24 cellular contexts compared by ENCODE assay signal in the genomic region with DNA sequence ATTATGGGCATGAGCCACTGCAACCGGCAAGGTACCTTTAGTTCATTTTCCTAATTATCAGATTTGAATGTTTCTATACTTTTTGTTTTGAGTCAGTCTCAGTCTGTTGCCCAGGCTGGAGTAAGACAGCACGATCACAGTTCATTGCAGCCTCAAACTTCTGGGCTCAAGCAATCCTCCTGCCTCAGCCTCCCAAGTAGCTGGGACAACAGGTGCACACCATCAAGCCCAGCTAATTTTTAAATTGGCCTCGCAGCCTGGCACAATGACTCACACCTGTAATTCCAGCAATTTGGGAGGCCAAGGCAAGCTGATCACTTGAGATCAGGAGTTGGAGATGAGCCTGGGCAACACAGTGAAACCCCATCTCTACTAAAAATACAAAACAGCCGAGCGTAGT. TPM values are rescaled to one million over a fixed set of nuclear protein-coding genes. Genes with fewer than 3 reads are reported as not detected.
A peak's percentile ranks its signal among the peaks of the same experiment; 100 is the strongest.
DNase-seq lines count a peak whose midpoint lies in the region; ATAC-seq, FAIRE-seq and TF ChIP-seq lines count a peak whose summit lies in the region.
"Had no signal": no experiment of that assay in that cellular context is flagged by ENCODE, and none has a peak within 500 bp of the region (broad histone marks: within the 10 kb centered on the region; RNA-seq: fewer than 3 reads in every experiment).

No MANE protein-coding gene starts in this region.

- H2BK5ac ChIP-seq in H9 (ENCODE audit: insufficient read length, low read length) (no peak overlapping the region), trophoblast cell (ENCODE audit: low read depth, low read length, poor library complexity) (no peak overlapping the region)

- H3K14ac ChIP-seq in H9 (ENCODE audit: insufficient read depth, low read length) = no peak overlapping the region
- no peak overlapping the region for H3K14ac ChIP-seq in trophoblast cell (ENCODE audit: low read length)

- H4K20me1 ChIP-seq in HepG2 (ENCODE audit: insufficient read depth, low read length) (peaks cover 75% of the 10 kb centered on the region), H9 (ENCODE audit: control insufficient read depth, insufficient read depth, insufficient read length) (no peaks in the 10 kb centered on the region)

- DNase-seq in HepG2 (ENCODE audit: low spot score) = no peak
- no peak for DNase-seq in right lobe of liver
- DNase-seq in H9 = no peak
- no peak for DNase-seq in trophoblast cell
- no peak for DNase-seq in immature natural killer cell
- DNase-seq: 8988T; ACHN; BE2C; Caco-2; Calu3; CD4-positive, alpha-beta T cell; CD8-positive, alpha-beta T cell; DMS79 treated with DMSO at 0.1 percent for 48 hours; GF-D8 had no signal

- H3K36me3 Mint-ChIP-seq in H9 (ENCODE audit: insufficient read depth in 1 of 3, low read depth in 3 of 3) = peaks cover 1 to 24% (median 11%) of the 10 kb centered on the region in 3 experiments; a peak in 5 of 7 replicates
- peaks cover 0 to 8% (median 0%) of the 10 kb centered on the region in 3 donors for H3K36me3 Mint-ChIP-seq in immature natural killer cell

- H2AFZ ChIP-seq in HepG2 (ENCODE audit: low read length) = no peak overlapping the region
- no peak overlapping the region for H2AFZ ChIP-seq in H9 (ENCODE audit: low read length)
- no peak overlapping the region for H2AFZ ChIP-seq in trophoblast cell (ENCODE audit: insufficient read depth, low read length, poor library complexity)

- no peak for FAIRE-seq in HepG2 (lab: Jason Lieb, UNC)
- FAIRE-seq: A204.1, D721Med, G401.6, GM12878, GM12892, GM19239 had no signal

- H3K9me3 ChIP-seq in HepG2 (ENCODE audit: low read length) (no peaks in the 10 kb centered on the region), right lobe of liver (no peaks in the 10 kb centered on the region), H9 (ENCODE audit: control insufficient read depth, low read depth, low read length) (no peaks in the 10 kb centered on the region), trophoblast cell (ENCODE audit: insufficient read depth, low read depth, low read length) (no peaks in the 10 kb centered on the region)
- H3K9me3 ChIP-seq: BE2C; BLaER1 treated with 17β-estradiol and CSF1 and Interleukin-3, amounts not matched to agents 10 nM and 100 nM; Caco-2 had no signal

- H3K4me1 ChIP-seq in HepG2 (ENCODE audit: insufficient read depth, low read length) (peaks cover 60% of the 10 kb centered on the region), right lobe of liver (peaks cover 0 to 19% (median 7%) of the 10 kb centered on the region in 4 donors), H9 (ENCODE audit: insufficient read depth, low read length) (no peaks in the 10 kb centered on the region), trophoblast cell (ENCODE audit: control insufficient read depth in 1 of 2, insufficient read depth in 2 of 2, low read length in 2 of 2) (no peaks in the 10 kb centered on the region)

- H3K27me3 ChIP-seq in HepG2 (ENCODE audit: control insufficient read depth in 1 of 2, insufficient read depth in 2 of 2, low read length in 2 of 2) (no peaks in the 10 kb centered on the region), right lobe of liver (no peaks in the 10 kb centered on the region), H9 (ENCODE audit: insufficient read depth, low read length) (no peaks in the 10 kb centered on the region), trophoblast cell (ENCODE audit: insufficient read depth, low read length) (no peaks in the 10 kb centered on the region)
- H3K27me3 ChIP-seq: BE2C; BLaER1 treated with 17β-estradiol and CSF1 and Interleukin-3, amounts not matched to agents 10 nM and 100 nM had no signal

- H2AK5ac ChIP-seq in H9 (ENCODE audit: insufficient read length, low read length) (no peak overlapping the region), trophoblast cell (ENCODE audit: low read length) (no peak overlapping the region)

- H3K9ac ChIP-seq in HepG2 (ENCODE audit: insufficient read depth, low read depth, low read length) (no peak overlapping the region), H9 (ENCODE audit: extremely low read depth, insufficient read length, low read length) (no peak overlapping the region), trophoblast cell (ENCODE audit: low read length) (no peak overlapping the region)
- H3K9ac ChIP-seq: BLaER1 treated with 17β-estradiol and CSF1 and Interleukin-3, amounts not matched to agents 10 nM and 100 nM had no signal

- H3K56ac ChIP-seq in H9 (ENCODE audit: insufficient read length, low read depth, low read length) = no peak overlapping the region

- in situ Hi-C loops in HepG2 (cut with HindIII; ENCODE audit: extremely low pct_ligation_motif_present, low pct_unique_long_range_greater_than_20kb) = no loop called here

- intact Hi-C loops in HepG2 (cut with micrococcal nuclease; ENCODE audit: unreplicated experiment) (no loop called here), right lobe of liver (cut with DNase I) (no loop called here)

- TF ChIP-seq EP300 in HepG2 (IDR thresholded peaks at IDR 0.05; ENCODE audit: low read depth in 2 of 2, low read length in 2 of 2) (no peak), HepG2 (CRISPR knock-in tag; IDR thresholded peaks at IDR 0.05; ENCODE audit: borderline replicate concordance) (no peak)

- H2BK12ac ChIP-seq in H9 (ENCODE audit: insufficient read length, low read depth, low read length) (no peak overlapping the region), trophoblast cell (ENCODE audit: low read length) (no peak overlapping the region)

- H3T11ph ChIP-seq in H9 (ENCODE audit: low read length) = no peak overlapping the region

- H4K91ac ChIP-seq in H9 (ENCODE audit: insufficient read length, low read depth, low read length) (no peak overlapping the region), trophoblast cell (ENCODE audit: low read depth, low read length) (no peak overlapping the region)

- H3K9me3 Mint-ChIP-seq in H9 = no peaks in the 10 kb centered on the region
- H3K9me3 Mint-ChIP-seq in immature natural killer cell = no peaks in the 10 kb centered on the region
- H3K9me3 Mint-ChIP-seq: CD4-positive, alpha-beta T cell; CD8-positive, alpha-beta T cell had no signal

- TF ChIP-seq RAD21 in HepG2 (CRISPR knock-in tag; IDR thresholded peaks at IDR 0.05) = no peak

- H3K4me3 ChIP-seq in HepG2 (replicated peaks in 1 of 3; ENCODE audit: insufficient read depth in 1 of 3, low read depth in 2 of 3, low read length in 3 of 3) (no peak overlapping the region), right lobe of liver (no peak overlapping the region), trophoblast cell (ENCODE audit: low read depth, low read length) (no peak overlapping the region)
- H3K4me3 ChIP-seq: BLaER1 treated with 17β-estradiol and CSF1 and Interleukin-3, amounts not matched to agents 10 nM and 100 nM; GM12878 had no signal

- BruUV-seq in HepG2 (replicated peaks; lab: Mats Ljungman, UMichigan) = no TSS peak

- H3K4me3 Mint-ChIP-seq in H9 (no peak overlapping the region), immature natural killer cell (no peak overlapping the region)
- H3K4me3 Mint-ChIP-seq: CD4-positive, alpha-beta T cell; CD8-positive, alpha-beta T cell had no signal

- CTCF ChIA-PET in HepG2 (lab: Yijun Ruan, JAX; ENCODE audit: low intra/inter-chr PET ratio, low total read pairs) = no interaction called here

- H3K27ac ChIP-seq in HepG2 (ENCODE audit: extremely low read length, insufficient read depth, low read length) (no peak overlapping the region), right lobe of liver (no peak overlapping the region), H9 (ENCODE audit: insufficient read length, low read depth, low read length) (no peak overlapping the region), trophoblast cell (ENCODE audit: low read depth, low read length) (no peak overlapping the region)
- H3K27ac ChIP-seq: BLaER1 treated with 17β-estradiol and CSF1 and Interleukin-3, amounts not matched to agents 10 nM and 100 nM; C4-2B had no signal

- H3K27me3 Mint-ChIP-seq in H9 (ENCODE audit: low read depth) (no peaks in the 10 kb centered on the region), immature natural killer cell (ENCODE audit: low read depth in 3 of 3) (no peaks in the 10 kb centered on the region)
- H3K27me3 Mint-ChIP-seq: CD4-positive, alpha-beta T cell had no signal

- H3K23ac ChIP-seq in H9 (ENCODE audit: insufficient read length, low read depth, low read length) (no peak overlapping the region), trophoblast cell (ENCODE audit: low read length) (no peak overlapping the region)

- H3K18ac ChIP-seq in H9 (ENCODE audit: insufficient read length, low read depth, low read length) (no peak overlapping the region), trophoblast cell (ENCODE audit: low read length) (no peak overlapping the region)

- H3K79me2 ChIP-seq in HepG2 (ENCODE audit: insufficient read depth, low read length) (peaks cover 96% of the 10 kb centered on the region), H9 (ENCODE audit: insufficient read depth, low read length) (peaks cover 5% of the 10 kb centered on the region), trophoblast cell (ENCODE audit: control insufficient read depth, insufficient read depth, low read length, poor library complexity) (no peaks in the 10 kb centered on the region)

- H4K8ac ChIP-seq in H9 (replicated peaks; ENCODE audit: insufficient read length, low read depth, low read length) = no peak overlapping the region
- H4K8ac ChIP-seq in trophoblast cell (ENCODE audit: low read depth, low read length) = no peak overlapping the region

- H3K79me1 ChIP-seq in H9 (ENCODE audit: insufficient read depth, low read depth, low read length, poor library complexity, severe bottlenecking) = peaks cover 8% of the 10 kb centered on the region
- no peaks in the 10 kb centered on the region for H3K79me1 ChIP-seq in trophoblast cell (ENCODE audit: low read length)

- 96% methylated on average over 5 of the region's 5 CpGs for WGBS in HepG2 (ENCODE audit: low lambda C conversion rate)
- 100% methylated on average over 2 of the region's 5 CpGs for WGBS in right lobe of liver (ENCODE audit: insufficient coverage, low coverage, low lambda C conversion rate, missing lambda C conversion rate)
- WGBS in H9 (ENCODE audit: extremely low coverage, insufficient read length, low lambda C conversion rate) = no CpG with 5 or more reads among the region's 5 CpGs
- WGBS in trophoblast cell (ENCODE audit: extremely low coverage, insufficient coverage, insufficient read length) = no CpG with 5 or more reads among the region's 5 CpGs

- H3K36me3 ChIP-seq in HepG2 (replicated peaks in 1 of 2; ENCODE audit: control insufficient read depth in 1 of 2, insufficient read depth in 2 of 2, low read length in 2 of 2) = peaks cover 18 to 41% of the 10 kb centered on the region in 2 experiments
- H3K36me3 ChIP-seq in right lobe of liver = peaks cover 0 to 18% (median 0%) of the 10 kb centered on the region in 4 donors
- peaks cover 10 to 14% of the 10 kb centered on the region in 2 experiments for H3K36me3 ChIP-seq in trophoblast cell (ENCODE audit: control insufficient read depth in 1 of 2, insufficient read depth in 2 of 2, low read length in 2 of 2)

- H2BK15ac ChIP-seq in H9 (ENCODE audit: low read depth, low read length) = no peak overlapping the region

- POLR2A ChIA-PET in HepG2 (lab: Yijun Ruan, JAX) = interaction anchor here (0.7 kb wide), 1 partner anchor 22 kb away, joined by 3 read pairs; no protein-coding TSS in a partner anchor

- no peaks in the 10 kb centered on the region for H3K23me2 ChIP-seq in H9 (ENCODE audit: insufficient read length, low read depth, low read length, poor library complexity, severe bottlenecking)

- peak overlapping the region in 2 of 3 experiments; percentile 18 to 62; a peak in 1 of 7 replicates for H3K27ac Mint-ChIP-seq in H9
- H3K27ac Mint-ChIP-seq in immature natural killer cell = no peak overlapping the region
- H3K27ac Mint-ChIP-seq: CD4-positive, alpha-beta T cell; CD8-positive, alpha-beta T cell had no signal

- no peak for TF ChIP-seq CTCF in HepG2 (CRISPR knock-in tag; IDR thresholded peaks at IDR 0.05)
- no peak for TF ChIP-seq CTCF in right lobe of liver (IDR thresholded peaks at IDR 0.05)
- no peak for TF ChIP-seq CTCF in H9 (conservative IDR thresholded peaks at IDR 0.05)

- no peak for ATAC-seq in HepG2
- no peak for ATAC-seq in right lobe of liver
- ATAC-seq in GM18498 (IDR thresholded peaks at IDR 0.05; ENCODE audit: unreplicated experiment) = no peak
- no peak for ATAC-seq in GM21717 (IDR thresholded peaks at IDR 0.05; ENCODE audit: unreplicated experiment)
- ATAC-seq: CD8-positive, alpha-beta T cell; GM12878 had no signal

- H4K5ac ChIP-seq in H9 (ENCODE audit: insufficient read length, low read depth, low read length) = no peak overlapping the region

- H4K12ac ChIP-seq in trophoblast cell (ENCODE audit: low read depth, low read length) = no peak overlapping the region

- H3K4me1 Mint-ChIP-seq in H9 (peaks cover 0 to 3% of the 10 kb centered on the region in 2 experiments; a peak in 1 of 4 replicates), immature natural killer cell (peaks cover 34 to 64% of the 10 kb centered on the region in 2 donors)

- H2BK120ac ChIP-seq in H9 (ENCODE audit: low read depth, low read length, poor library complexity, severe bottlenecking) = no peak overlapping the region
- no peak overlapping the region for H2BK120ac ChIP-seq in trophoblast cell (ENCODE audit: insufficient read depth, low read length, poor library complexity)

- H3K4me2 ChIP-seq in HepG2 (ENCODE audit: low read depth, low read length) (no peak overlapping the region), H9 (ENCODE audit: insufficient read depth, insufficient read length, low read length) (no peak overlapping the region), trophoblast cell (ENCODE audit: low read length) (no peak overlapping the region)

- no peak overlapping the region for H2BK20ac ChIP-seq in H9 (ENCODE audit: low read depth, low read length, poor library complexity, severe bottlenecking)

- TF ChIP-seq POLR2A in HepG2 (IDR thresholded peaks at IDR 0.05; ENCODE audit: insufficient read depth in 1 of 2, low read depth in 2 of 2, low read length in 2 of 2) = no peak
- no peak for TF ChIP-seq POLR2A in right lobe of liver (IDR thresholded peaks at IDR 0.05)

- no peak overlapping the region for H3K4ac ChIP-seq in H9 (ENCODE audit: low read depth, low read length)
- peak overlapping the region; percentile 44 for H3K4ac ChIP-seq in trophoblast cell (ENCODE audit: low read depth, low read length)

RNA-seq across cellular contexts. Expression of a gene that starts 24.4 kb away (rescaled TPM):
- total RNA-seq in HepG2 (2016; rRNA removed; fragmentation: Illumina TruSeq; extraction: Trizol) = 119 and 186 TPM in 2 replicates
- 84.1 and 98.9 TPM in 2 replicates for total RNA-seq in HepG2 (2016; cell fraction: cytosol; rRNA removed; fragmentation: Illumina TruSeq; extraction: Trizol; ENCODE audit: low read depth)
- 118 and 170 TPM in 2 replicates for total RNA-seq in HepG2 (2016; cell fraction: insoluble cytoplasmic fraction; rRNA removed; fragmentation: Illumina TruSeq; extraction: Trizol)
- total RNA-seq in HepG2 (2016; cell fraction: membrane; rRNA removed; fragmentation: Illumina TruSeq; extraction: Trizol) = 217 and 243 TPM in 2 replicates
- total RNA-seq in HepG2 (2016; cell fraction: nucleus; rRNA removed; fragmentation: Illumina TruSeq; extraction: Trizol) = 77.6 and 86.1 TPM in 2 replicates
- 121 and 133 TPM in 2 replicates for polyA plus RNA-seq in HepG2 (2011; rRNA removed)
- polyA plus RNA-seq in HepG2 (2011; cell fraction: cytosol; rRNA removed) = 95.5 and 124 TPM in 2 replicates
- polyA plus RNA-seq in HepG2 (2011; cell fraction: nucleus; rRNA removed) = 55.6 and 68.1 TPM in 2 replicates
- polyA plus RNA-seq in HepG2 (2012) = 196 and 212 TPM in 2 replicates
- 100 and 110 TPM in 2 replicates for polyA plus RNA-seq in HepG2 (2016; cell fraction: cytosol; fragmentation: Illumina TruSeq; extraction: Trizol; ENCODE audit: low read depth)
- 241 and 269 TPM in 2 replicates for polyA plus RNA-seq in HepG2 (2016; cell fraction: insoluble cytoplasmic fraction; fragmentation: Illumina TruSeq; extraction: Trizol; ENCODE audit: low read depth)
- polyA plus RNA-seq in HepG2 (2016; cell fraction: membrane; fragmentation: Illumina TruSeq; extraction: Trizol; ENCODE audit: low read depth) = 212 and 250 TPM in 2 replicates
- 141 and 152 TPM in 2 replicates for polyA plus RNA-seq in HepG2 (2016; cell fraction: nucleus; fragmentation: Illumina TruSeq; extraction: Trizol; ENCODE audit: insufficient read depth, low read depth)
- 37.2 and 106 TPM in 2 replicates for polyA minus RNA-seq in HepG2 (2011; rRNA and poly(A)+ RNA removed; ENCODE audit: low replicate concordance)
- polyA minus RNA-seq in HepG2 (2011; cell fraction: cytosol; rRNA and poly(A)+ RNA removed) = 158 and 174 TPM in 2 replicates
- polyA minus RNA-seq in HepG2 (2011; cell fraction: nucleus; rRNA and poly(A)+ RNA removed) = 61.8 and 82.7 TPM in 2 replicates
- total RNA-seq in right lobe of liver = 10 to 100 TPM; 53.7 to 96.6 (median 70.4) TPM
- 106 TPM in 2 replicates for total RNA-seq in H9 (2021)
- 90.8 and 93.2 TPM in 2 replicates for polyA plus RNA-seq in trophoblast cell (2013)
- polyA plus RNA-seq in immature natural killer cell = 10 to 100 TPM; 18.0 to 43.3 (median 18.2) TPM

RNA-seq across cellular contexts. Expression of a gene that starts 55.5 kb away (rescaled TPM):
- total RNA-seq in HepG2 (2016; rRNA removed; fragmentation: Illumina TruSeq; extraction: Trizol) (72.8 and 88.3 TPM in 2 replicates), right lobe of liver (10 to 100 TPM in 5 of 6 experiments, 1 to 10 TPM in 1; 7.6 to 15.7 (median 11.6) TPM), H9 (2021) (46.9 and 50.3 TPM in 2 replicates)
- total RNA-seq in HepG2 (2016; cell fraction: cytosol; rRNA removed; fragmentation: Illumina TruSeq; extraction: Trizol; ENCODE audit: low read depth) = 8.9 and 9.5 TPM in 2 replicates
- 75.2 and 79.2 TPM in 2 replicates for total RNA-seq in HepG2 (2016; cell fraction: insoluble cytoplasmic fraction; rRNA removed; fragmentation: Illumina TruSeq; extraction: Trizol)
- 14.0 and 18.2 TPM in 2 replicates for total RNA-seq in HepG2 (2016; cell fraction: membrane; rRNA removed; fragmentation: Illumina TruSeq; extraction: Trizol)
- 44.4 and 46.5 TPM in 2 replicates for total RNA-seq in HepG2 (2016; cell fraction: nucleus; rRNA removed; fragmentation: Illumina TruSeq; extraction: Trizol)
- polyA plus RNA-seq in HepG2 (2011; rRNA removed) (42.6 and 48.0 TPM in 2 replicates), immature natural killer cell (10 to 100 TPM; 14.3 to 41.9 (median 18.7) TPM)
- polyA plus RNA-seq in HepG2 (2011; cell fraction: cytosol; rRNA removed) = 38.6 and 49.4 TPM in 2 replicates
- polyA plus RNA-seq in HepG2 (2011; cell fraction: nucleus; rRNA removed) = 62.5 and 66.4 TPM in 2 replicates
- polyA plus RNA-seq in HepG2 (2012) = 35.3 and 37.4 TPM in 2 replicates
- polyA plus RNA-seq in HepG2 (2016; cell fraction: cytosol; fragmentation: Illumina TruSeq; extraction: Trizol; ENCODE audit: low read depth) = 4.7 and 5.9 TPM in 2 replicates
- polyA plus RNA-seq in HepG2 (2016; cell fraction: insoluble cytoplasmic fraction; fragmentation: Illumina TruSeq; extraction: Trizol; ENCODE audit: low read depth) = 85.6 and 97.5 TPM in 2 replicates
- 8.4 and 10.7 TPM in 2 replicates for polyA plus RNA-seq in HepG2 (2016; cell fraction: membrane; fragmentation: Illumina TruSeq; extraction: Trizol; ENCODE audit: low read depth)
- 80.8 and 84.7 TPM in 2 replicates for polyA plus RNA-seq in HepG2 (2016; cell fraction: nucleus; fragmentation: Illumina TruSeq; extraction: Trizol; ENCODE audit: insufficient read depth, low read depth)
- polyA minus RNA-seq in HepG2 (2011; rRNA and poly(A)+ RNA removed; ENCODE audit: low replicate concordance) = 76.4 and 94.7 TPM in 2 replicates
- 26.3 and 26.8 TPM in 2 replicates for polyA minus RNA-seq in HepG2 (2011; cell fraction: cytosol; rRNA and poly(A)+ RNA removed)
- 33.9 and 44.4 TPM in 2 replicates for polyA minus RNA-seq in HepG2 (2011; cell fraction: nucleus; rRNA and poly(A)+ RNA removed)
- 54.1 and 54.7 TPM in 2 replicates for polyA plus RNA-seq in trophoblast cell (2013)

Comparison
In these comparisons a context has a peak if more than half of its experiments do, and no peak if none do; other contexts are left out.
1. H3K27ac Mint-ChIP-seq: peak in H9 (2 of 3); none in immature natural killer cell (0 of 6).